8 cellular contexts compared by ENCODE assay signal in genomic region chr2:176814740-176815367, GRCh38.
A peak's percentile ranks its signal among the peaks of the same experiment; 100 is the strongest.
DNase-seq lines count a peak whose midpoint lies in the region; ATAC-seq, FAIRE-seq and TF ChIP-seq lines count a peak whose summit lies in the region.

No MANE protein-coding gene starts in this region.

- no peaks in the 10 kb centered on the region for H3K9me3 ChIP-seq in keratinocyte (ENCODE audit: control insufficient read depth, low read depth, low read length)

- H3K27ac ChIP-seq in keratinocyte (ENCODE audit: control insufficient read depth, insufficient read depth, low read length): no peak overlapping the region

- no peaks in the 10 kb centered on the region for H4K20me1 ChIP-seq in keratinocyte (ENCODE audit: control insufficient read depth, extremely low read depth, insufficient read depth, low read length)

- ATAC-seq in activated CD8-positive, alpha-beta T cell treated with anti-CD3 and anti-CD28 coated beads, Interleukin-2, amount 10 ng/mL, durations not matched to agents 7 days and 5 days: no peak
- no peak for ATAC-seq in HG03469 (IDR thresholded peaks at IDR 0.05; ENCODE audit: unreplicated experiment)

- H3K4me1 Mint-ChIP-seq in activated CD8-positive, alpha-beta T cell treated with anti-CD3 and anti-CD28 coated beads, Interleukin-2, amount 10 ng/mL, durations not matched to agents 7 days and 5 days (ENCODE audit: low read depth): peaks cover 31% of the 10 kb centered on the region

- no peaks in the 10 kb centered on the region for H3K4me1 ChIP-seq in keratinocyte (ENCODE audit: control insufficient read depth, extremely low read depth, insufficient read depth, low read length)

- FAIRE-seq in D721Med (lab: Jason Lieb, UNC) (no peak), GM19239 (lab: Jason Lieb, UNC) (peak; percentile 58), keratinocyte (lab: Jason Lieb, UNC) (no peak)

- peak overlapping the region; percentile 1 for H3K27ac Mint-ChIP-seq in activated CD8-positive, alpha-beta T cell treated with anti-CD3 and anti-CD28 coated beads, Interleukin-2, amount 10 ng/mL, durations not matched to agents 7 days and 5 days

- no peaks in the 10 kb centered on the region for H3K9me3 Mint-ChIP-seq in activated CD8-positive, alpha-beta T cell treated with anti-CD3 and anti-CD28 coated beads, Interleukin-2, amount 10 ng/mL, durations not matched to agents 7 days and 5 days (ENCODE audit: insufficient read depth)

- H3K27me3 ChIP-seq in keratinocyte (ENCODE audit: control insufficient read depth, extremely low read depth, insufficient read depth, low read length): no peaks in the 10 kb centered on the region

- no peak for DNase-seq in D721Med (ENCODE audit: insufficient read length, low spot score)
- peak; percentile 19 for DNase-seq in GM19239 (ENCODE audit: insufficient read length, low spot score)
- peak; percentile 26 for DNase-seq in NCI-H146 treated with DMSO at 0.1 percent for 48 hours (lab: John Stamatoyannopoulos, UW; ENCODE audit: unreplicated experiment)
- peak; percentile 40 for DNase-seq in activated CD8-positive, alpha-beta T cell treated with anti-CD3 and anti-CD28 coated beads, Interleukin-2, amount 10 ng/mL, durations not matched to agents 7 days and 5 days
- no peak for DNase-seq in keratinocyte (ENCODE audit: low read depth, low spot score)
- DNase-seq in stimulated activated CD4-positive, alpha-beta T cell treated with anti-CD3 and anti-CD28 coated beads, Interleukin-12 subunit alpha, Interleukin-12 subunit beta, amount 100 ng/mL, for 4 hours: no peak
- DNase-seq in NCI-H1048 (lab: John Stamatoyannopoulos, UW): no peak

- no peak overlapping the region for H2AFZ ChIP-seq in keratinocyte (ENCODE audit: control insufficient read depth, low read length)

- TF ChIP-seq CTCF in D721Med (IDR thresholded peaks at IDR 0.05; ENCODE audit: insufficient read depth, missing control alignments) (peak; percentile 53), keratinocyte (optimal IDR thresholded peaks at IDR 0.05 in 1 of 3, IDR thresholded peaks at IDR 0.05 in 1 of 3, conservative IDR thresholded peaks at IDR 0.05 in 1 of 3; ENCODE audit: extremely low read depth in 1 of 3, insufficient read depth in 2 of 3, low read length in 3 of 3) (peak in 2 of 3 experiments; percentile 30 to 31)

- no peak overlapping the region for H3K4me3 Mint-ChIP-seq in activated CD8-positive, alpha-beta T cell treated with anti-CD3 and anti-CD28 coated beads, Interleukin-2, amount 10 ng/mL, durations not matched to agents 7 days and 5 days

- no peaks in the 10 kb centered on the region for H3K27me3 Mint-ChIP-seq in activated CD8-positive, alpha-beta T cell treated with anti-CD3 and anti-CD28 coated beads, Interleukin-2, amount 10 ng/mL, durations not matched to agents 7 days and 5 days (ENCODE audit: low read depth)

- no peaks in the 10 kb centered on the region for H3K79me2 ChIP-seq in keratinocyte (ENCODE audit: control insufficient read depth, insufficient read depth, low read length)

- no peak overlapping the region for H3K4me2 ChIP-seq in keratinocyte (ENCODE audit: control insufficient read depth, extremely low read depth, insufficient read depth, low read depth, low read length)

- H3K9me1 ChIP-seq in keratinocyte (ENCODE audit: control insufficient read depth, extremely low read depth, insufficient read depth, low read length): no peaks in the 10 kb centered on the region

- H3K36me3 ChIP-seq in keratinocyte (ENCODE audit: control insufficient read depth in 2 of 2, extremely low read depth in 1 of 2, insufficient read depth in 2 of 2, low read length in 2 of 2): no peaks in the 10 kb centered on the region

- no peaks in the 10 kb centered on the region for H3K36me3 Mint-ChIP-seq in activated CD8-positive, alpha-beta T cell treated with anti-CD3 and anti-CD28 coated beads, Interleukin-2, amount 10 ng/mL, durations not matched to agents 7 days and 5 days (ENCODE audit: low read depth)

- CTCF ChIA-PET in activated CD8-positive, alpha-beta T cell treated with anti-CD3 and anti-CD28 coated beads, Interleukin-2, amount 10 ng/mL, durations not matched to agents 7 days and 5 days (lab: Charles Lee): interaction anchor here (0.6 to 3.8 kb wide), 37 partner anchors 10 to 688 kb away, joined by 3 to 38 read pairs (median 4); no protein-coding TSS in a partner anchor

- POLR2A ChIA-PET in activated CD8-positive, alpha-beta T cell treated with anti-CD3 and anti-CD28 coated beads, Interleukin-2, amount 10 ng/mL, durations not matched to agents 7 days and 5 days (lab: Charles Lee): no interaction called here

- no peak overlapping the region for H3K9ac ChIP-seq in keratinocyte (ENCODE audit: control insufficient read depth, extremely low read depth, insufficient read depth, low read length)

- H3K4me3 ChIP-seq in keratinocyte (ENCODE audit: control insufficient read depth in 2 of 3, extremely low read depth in 1 of 3, insufficient read depth in 2 of 3, low read depth in 1 of 3, low read length in 3 of 3): no peak overlapping the region

- dilution Hi-C loops in keratinocyte (cut with MboI; ENCODE audit: extremely low pct_ligation_motif_present, low sequenced_read_pairs): no loop called here

Comparison
In these comparisons a context has a peak if more than half of its experiments do, and no peak if none do; other contexts are left out.
1. DNase-seq: peak in GM19239 (single experiment), NCI-H146 treated with DMSO at 0.1 percent for 48 hours (single experiment) and activated CD8-positive, alpha-beta T cell treated with anti-CD3 and anti-CD28 coated beads, Interleukin-2, amount 10 ng/mL, durations not matched to agents 7 days and 5 days (single experiment); none in D721Med (single experiment), keratinocyte (single experiment), stimulated activated CD4-positive, alpha-beta T cell treated with anti-CD3 and anti-CD28 coated beads, Interleukin-12 subunit alpha, Interleukin-12 subunit beta, amount 100 ng/mL, for 4 hours (single experiment) and NCI-H1048 (single experiment).